ENCODE assay signal across 10 cellular contexts in genomic region chr20:41411458-41411857, GRCh38. TPM values are rescaled to one million over a fixed set of nuclear protein-coding genes. Genes with fewer than 3 reads are reported as not detected.
DNase-seq lines count a peak whose midpoint lies in the region; ATAC-seq, FAIRE-seq and TF ChIP-seq lines count a peak whose summit lies in the region.
"Had no signal": no experiment of that assay in that cellular context is flagged by ENCODE, and none has a peak within 500 bp of the region (broad histone marks: within the 10 kb centered on the region; RNA-seq: fewer than 3 reads in every experiment).

No MANE protein-coding gene starts in this region.

- intact Hi-C loops in PC-3 (cut with micrococcal nuclease), result loop anchor here (2.0 kb wide), 1 partner anchor 71 kb away; the partner anchor contains the start of gene LPIN3

- CTCF ChIA-PET in PC-3 (lab: Charles Lee), result interaction anchor here (0.6 kb wide), 2 partner anchors 62 to 179 kb away, joined by 4 read pairs; no protein-coding TSS in a partner anchor

- peaks cover 23% of the 10 kb centered on the region for H3K4me1 Mint-ChIP-seq in stimulated activated naive CD8-positive, alpha-beta T cell treated with anti-CD3 and anti-CD28 coated beads, Interleukin-15, amount 100 ng/mL, for 72 hours

- H3K9me3 Mint-ChIP-seq in stimulated activated naive CD8-positive, alpha-beta T cell treated with anti-CD3 and anti-CD28 coated beads, Interleukin-15, amount 100 ng/mL, for 72 hours, result no peaks in the 10 kb centered on the region

- no peak overlapping the region for H3K4me3 ChIP-seq in GM12864 (ENCODE audit: low read depth, low read length)
- H3K4me3 ChIP-seq in PC-3 (ENCODE audit: low read length), result no peak overlapping the region
- H3K4me3 ChIP-seq in fibroblast of lung (replicated peaks in 1 of 4; ENCODE audit: control extremely low read depth in 1 of 4, insufficient read depth in 1 of 4, low read depth in 3 of 4, low read length in 4 of 4), result no peak overlapping the region
- no peak overlapping the region for H3K4me3 ChIP-seq in retinal pigment epithelial cell (ENCODE audit: low read length)
- H3K4me3 ChIP-seq: lung had no signal

- no peak overlapping the region for H3K4me3 Mint-ChIP-seq in stimulated activated naive CD8-positive, alpha-beta T cell treated with anti-CD3 and anti-CD28 coated beads, Interleukin-15, amount 100 ng/mL, for 72 hours

- H3K27me3 ChIP-seq in PC-3 (ENCODE audit: low read length) (no peaks in the 10 kb centered on the region), fibroblast of lung (ENCODE audit: control insufficient read depth, insufficient read depth, low read length) (no peaks in the 10 kb centered on the region)

- H3K9ac ChIP-seq in PC-3 (ENCODE audit: low read length) (no peak overlapping the region), fibroblast of lung (ENCODE audit: insufficient read depth, low read length) (no peak overlapping the region)

- no peak for TF ChIP-seq POLR2A in GM12891 (IDR thresholded peaks at IDR 0.05; ENCODE audit: low read depth, low read length)

- no TSS peak for BruUV-seq in PC-3 (replicated peaks; lab: Mats Ljungman, UMichigan)

- 0 out of 2 replicates have a peak, but pooled peaks have one; percentile 22 for ATAC-seq in PC-3
- ATAC-seq in stimulated activated naive CD8-positive, alpha-beta T cell treated with anti-CD3 and anti-CD28 coated beads, Interleukin-15, amount 100 ng/mL, for 72 hours, result no peak

- no peaks in the 10 kb centered on the region for H3F3A ChIP-seq in PC-3 (ENCODE audit: low read length, unreplicated experiment)

- POLR2A ChIA-PET in PC-3 (lab: Charles Lee; ENCODE audit: unreplicated experiment), result no interaction called here

- no peaks in the 10 kb centered on the region for H3K9me2 ChIP-seq in PC-3 (replicated peaks; ENCODE audit: low read length)

- FAIRE-seq in GM12891 (lab: Jason Lieb, UNC), result no peak

- H3K79me2 ChIP-seq in PC-3 (ENCODE audit: low read length) (no peaks in the 10 kb centered on the region), fibroblast of lung (ENCODE audit: control insufficient read depth, insufficient read depth, low read length) (no peaks in the 10 kb centered on the region)

- H3K36me3 ChIP-seq in PC-3 (ENCODE audit: low read depth, low read length) (peaks cover 24% of the 10 kb centered on the region; the same call in 1 of the 2 replicates), fibroblast of lung (ENCODE audit: control insufficient read depth, insufficient read depth, low read length) (peaks cover 9% of the 10 kb centered on the region)

- H4K20me1 ChIP-seq in PC-3 (ENCODE audit: low read length) (no peaks in the 10 kb centered on the region), fibroblast of lung (ENCODE audit: control insufficient read depth, extremely low read depth, insufficient read depth, low read length) (no peaks in the 10 kb centered on the region)

- H3K4me2 ChIP-seq in PC-3 (ENCODE audit: low read length) (no peak overlapping the region), fibroblast of lung (ENCODE audit: extremely low read depth, insufficient read depth, low read length) (no peak overlapping the region)

- H3K27ac Mint-ChIP-seq in stimulated activated naive CD8-positive, alpha-beta T cell treated with anti-CD3 and anti-CD28 coated beads, Interleukin-15, amount 100 ng/mL, for 72 hours, result no peak overlapping the region

- H2AFZ ChIP-seq in PC-3 (ENCODE audit: low read length), result no peak overlapping the region
- no peak overlapping the region for H2AFZ ChIP-seq in fibroblast of lung (ENCODE audit: low read length)

- no peak overlapping the region for H3K27ac ChIP-seq in PC-3 (ENCODE audit: low read length)
- peak overlapping the region; percentile 31 for H3K27ac ChIP-seq in fibroblast of lung (ENCODE audit: insufficient read depth, low read length)

- H3K4me1 ChIP-seq in PC-3 (ENCODE audit: insufficient read depth, low read length) (no peaks in the 10 kb centered on the region), fibroblast of lung (ENCODE audit: control insufficient read depth, extremely low read depth, insufficient read depth, low read length) (no peaks in the 10 kb centered on the region)

- H3K27me3 Mint-ChIP-seq in stimulated activated naive CD8-positive, alpha-beta T cell treated with anti-CD3 and anti-CD28 coated beads, Interleukin-15, amount 100 ng/mL, for 72 hours, result no peaks in the 10 kb centered on the region

- no peaks in the 10 kb centered on the region for H3K9me3 ChIP-seq in PC-3 (ENCODE audit: low read length)
- H3K9me3 ChIP-seq in fibroblast of lung (ENCODE audit: control insufficient read depth, insufficient read depth, low read depth, low read length), result no peaks in the 10 kb centered on the region

- peak; percentile 36 for TF ChIP-seq CTCF in GM12864 (IDR thresholded peaks at IDR 0.05; ENCODE audit: low read depth, low read length, missing control alignments)
- TF ChIP-seq CTCF in PC-3 (conservative IDR thresholded peaks at IDR 0.05; ENCODE audit: low read depth, low read length), result peak; percentile 70
- TF ChIP-seq CTCF in fibroblast of lung (conservative IDR thresholded peaks at IDR 0.05 in 1 of 2, IDR thresholded peaks at IDR 0.05 in 1 of 2; ENCODE audit: low read depth in 1 of 2, low read length in 2 of 2), result peak; percentile 23 to 46
- TF ChIP-seq CTCF in retinal pigment epithelial cell (conservative IDR thresholded peaks at IDR 0.05; ENCODE audit: low read depth, low read length), result peak; percentile 46

- DNase-seq in GM12864 (ENCODE audit: low read depth) (no peak), PC-3 (peak; percentile 59), fibroblast of lung (ENCODE audit: low read depth in 2 of 2) (peak; percentile 21 to 67), retinal pigment epithelial cell (ENCODE audit: low read depth) (no peak), D341Med (ENCODE audit: low spot score) (no peak), GM12891 (ENCODE audit: insufficient read length, low spot score) (no peak), NCI-H524 treated with DMSO at 0.1 percent for 48 hours (lab: John Stamatoyannopoulos, UW) (no peak)
- DNase-seq in stimulated activated naive CD8-positive, alpha-beta T cell treated with anti-CD3 and anti-CD28 coated beads, Interleukin-15, amount 100 ng/mL, for 72 hours, result no peak
- DNase-seq: activated CD4-positive, alpha-beta T cell treated with anti-CD3 and anti-CD28 coated beads, Interleukin-2, amount 50 U/mL, for 1 hour had no signal

TF ChIP-seq in GM12891, 5 proteins besides CTCF, POLR2A, EP300 and RAD21:
- TF ChIP-seq SPI1 (IDR thresholded peaks at IDR 0.05; ENCODE audit: low read depth, low read length), result no peak
- no peak for TF ChIP-seq TAF1 (IDR thresholded peaks at IDR 0.05; ENCODE audit: low read depth, low read length)
- TF ChIP-seq POLR2AphosphoS5 (IDR thresholded peaks at IDR 0.05; ENCODE audit: low read depth, low read length), result no peak
- no peak for TF ChIP-seq POU2F2 (IDR thresholded peaks at IDR 0.05; ENCODE audit: low read depth, low read length)
- no peak for TF ChIP-seq PAX5 (IDR thresholded peaks at IDR 0.05; ENCODE audit: insufficient read depth, low read length, severe bottlenecking)

RNA-seq across cellular contexts. Expression of gene EMILIN3, which starts 44.8 kb away (rescaled TPM):
- total RNA-seq in PC-3 (2014; rRNA removed), result not detected in 2 replicates
- 0.17 TPM in 1 of 2 replicates, not detected in the other for total RNA-seq in fibroblast of lung
- 0.05 and 0.06 TPM in 2 replicates for polyA plus RNA-seq in fibroblast of lung
- polyA plus RNA-seq in fibroblast of lung (2012), result 0.06 and 0.10 TPM in 2 replicates
- not detected in 2 replicates for polyA minus RNA-seq in fibroblast of lung (ENCODE audit: low replicate concordance)
- polyA plus RNA-seq in GM12891 (2012; ENCODE audit: low read depth, missing spikeins), result not detected

Comparison
In these comparisons a context has a peak if more than half of its experiments do, and no peak if none do; other contexts are left out.
1. DNase-seq: peak in PC-3 (single experiment) and fibroblast of lung (2 of 2); none in GM12864 (single experiment), retinal pigment epithelial cell (single experiment), D341Med (single experiment), stimulated activated naive CD8-positive, alpha-beta T cell treated with anti-CD3 and anti-CD28 coated beads, Interleukin-15, amount 100 ng/mL, for 72 hours (0 of 2), GM12891 (single experiment) and NCI-H524 treated with DMSO at 0.1 percent for 48 hours (single experiment).
2. Peak in every context shown above with its lines, with median percentiles within 50 percentile points of each other: CTCF ChIP-seq.